Comparison of ENCODE assay signal across 9 cellular contexts in the genomic region with DNA sequence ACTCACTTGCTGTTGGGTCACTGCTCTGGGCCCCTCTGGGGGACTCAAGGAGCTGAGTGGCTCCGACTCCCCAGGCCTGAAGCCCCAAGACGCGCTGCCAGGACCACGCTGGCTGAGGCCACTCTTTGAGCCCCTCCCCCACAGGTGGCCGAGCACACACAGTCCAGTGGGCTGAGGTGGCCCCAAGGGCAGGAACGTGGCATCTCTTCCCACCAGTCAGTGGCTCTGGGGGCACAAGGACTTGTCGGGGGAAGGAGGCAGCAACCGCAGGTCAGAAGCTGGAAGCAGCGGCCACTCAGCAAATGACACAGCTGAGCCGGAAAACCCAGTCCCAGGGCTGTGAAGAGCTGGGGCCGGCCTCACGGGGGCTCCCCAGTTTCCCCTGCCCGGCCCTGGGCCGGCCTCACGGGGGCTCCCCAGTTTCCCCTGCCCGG. TPM values are rescaled to one million over a fixed set of nuclear protein-coding genes. Genes with fewer than 3 reads are reported as not detected.
DNase-seq lines count a peak whose midpoint lies in the region; ATAC-seq and TF ChIP-seq lines count a peak whose summit lies in the region.
"Had no signal": no experiment of that assay in that cellular context is flagged by ENCODE, and none has a peak within 500 bp of the region (broad histone marks: within the 10 kb centered on the region; RNA-seq: fewer than 3 reads in every experiment).

No MANE protein-coding gene starts in this region.

- peaks cover 20% of the 10 kb centered on the region for H3K36me3 Mint-ChIP-seq in Caco-2 (ENCODE audit: insufficient read depth, unreplicated experiment)

- H3K4me1 Mint-ChIP-seq in Caco-2 (ENCODE audit: low read depth, unreplicated experiment): no peaks in the 10 kb centered on the region

- 5 to 10% (median 7%) methylated on average over 8 to 16 of the region's 16 CpGs for WGBS in spleen, 5 donors

- TF ChIP-seq CTCF in Caco-2 (IDR thresholded peaks at IDR 0.05; ENCODE audit: insufficient read depth in 1 of 2, low read depth in 1 of 2, low read length in 1 of 2, severe bottlenecking in 1 of 2, unreplicated experiment in 1 of 2): no peak
- TF ChIP-seq CTCF in GM20000 (IDR thresholded peaks at IDR 0.05; ENCODE audit: extremely low read depth, missing control alignments): no peak
- no peak for TF ChIP-seq CTCF in spleen (IDR thresholded peaks at IDR 0.05 in 8 of 11, conservative IDR thresholded peaks at IDR 0.05 in 3 of 11)
- TF ChIP-seq CTCF in A673 (conservative IDR thresholded peaks at IDR 0.05; ENCODE audit: low read depth, low read length): no peak

- POLR2A ChIA-PET in Caco-2 (lab: Charles Lee): interaction anchor here (1.2 kb wide), 1 partner anchor 17 kb away, joined by 7 read pairs; no protein-coding TSS in a partner anchor
- POLR2A ChIA-PET in A673 (lab: Charles Lee; ENCODE audit: low non-redundant PET): no interaction called here

- H3K4me3 ChIP-seq in Caco-2 (ENCODE audit: low read depth, low read length) (peak overlapping the region; percentile 26), spleen (peak overlapping the region in 7 of 8 donors; percentile 22 to 67 (median 36)), A673 (ENCODE audit: low read depth, low read length, poor library complexity, severe bottlenecking) (no peak overlapping the region)

- BruUV-seq in Caco-2 (replicated peaks; lab: Mats Ljungman, UMichigan) (no TSS peak), A673 (replicated peaks; lab: Mats Ljungman, UMichigan) (no TSS peak)

- H3K27ac ChIP-seq in spleen (peak overlapping the region in 3 of 8 donors; percentile 32 to 50 (median 36)), A673 (ENCODE audit: low read depth, low read length, poor library complexity, severe bottlenecking) (no peak overlapping the region)
- H3K27ac ChIP-seq: adrenal gland had no signal

- H3K27ac Mint-ChIP-seq in Caco-2 (ENCODE audit: unreplicated experiment): peak overlapping the region; percentile 72

- H3K27me3 ChIP-seq in Caco-2 (replicated peaks; ENCODE audit: control insufficient read depth, insufficient read depth, low read length) (no peaks in the 10 kb centered on the region), spleen (replicated peaks in 1 of 7) (no peaks in the 10 kb centered on the region), A673 (replicated peaks; ENCODE audit: insufficient read depth, low read depth, low read length, poor library complexity) (no peaks in the 10 kb centered on the region)
- H3K27me3 ChIP-seq: adrenal gland had no signal

- TF ChIP-seq POLR2A in spleen (IDR thresholded peaks at IDR 0.05): no peak

- CTCF ChIA-PET in Caco-2 (lab: Charles Lee) (interaction anchor here (0.6 to 3.7 kb wide), 12 partner anchors 11 to 267 kb away, joined by 3 to 75 read pairs (median 4); a partner anchor contains a TSS), A673 (lab: Charles Lee) (interaction anchor here (1.5 to 2.2 kb wide), 2 partner anchors 17 to 229 kb away, joined by 10 to 15 read pairs; no protein-coding TSS in a partner anchor)

- H3K9me3 ChIP-seq in Caco-2 (no peaks in the 10 kb centered on the region), spleen (peaks cover 0 to 3% (median 0%) of the 10 kb centered on the region in 8 donors), A673 (ENCODE audit: low read depth, low read length, poor library complexity, severe bottlenecking) (no peaks in the 10 kb centered on the region)
- H3K9me3 ChIP-seq: adrenal gland had no signal

- peaks cover 6% of the 10 kb centered on the region for H3K4me1 ChIP-seq in Caco-2
- peaks cover 8 to 27% (median 16%) of the 10 kb centered on the region in 6 donors for H3K4me1 ChIP-seq in spleen
- H3K4me1 ChIP-seq in A673 (ENCODE audit: insufficient read depth, low read length, poor library complexity, severe bottlenecking): peaks cover 6% of the 10 kb centered on the region

- peak overlapping the region; percentile 70 for H3K4me3 Mint-ChIP-seq in Caco-2 (ENCODE audit: unreplicated experiment)

- intact Hi-C loops in Caco-2 (cut with micrococcal nuclease; ENCODE audit: unreplicated experiment): loop anchor here (5.0 kb wide), 1 partner anchor 230 kb away; no protein-coding TSS in a partner anchor
- intact Hi-C loops in Right ventricle myocardium superior (cut with DNase I): loop anchor here (10.0 kb wide), 1 partner anchor 233 kb away; a partner anchor contains a TSS
- intact Hi-C loops in spleen (cut with DNase I; ENCODE audit: low total_unique reads): no loop called here
- intact Hi-C loops in A673 (cut with micrococcal nuclease; ENCODE audit: unreplicated experiment): loop anchor here (10.0 kb wide), 1 partner anchor 263 kb away; no protein-coding TSS in a partner anchor

- H3K27me3 Mint-ChIP-seq in Caco-2 (ENCODE audit: insufficient read depth, unreplicated experiment): no peaks in the 10 kb centered on the region

- in situ Hi-C loops in ACHN (cut with HindIII; ENCODE audit: low pct_ligation_motif_present, low pct_unique_long_range_greater_than_20kb, low sequenced_read_pairs): no loop called here

- H3K36me3 ChIP-seq in Caco-2 (ENCODE audit: control insufficient read depth, insufficient read depth, low read length): no peaks in the 10 kb centered on the region
- H3K36me3 ChIP-seq in spleen: no peaks in the 10 kb centered on the region
- H3K36me3 ChIP-seq in A673 (ENCODE audit: insufficient read depth, low read length, poor library complexity, severe bottlenecking): no peaks in the 10 kb centered on the region
- H3K36me3 ChIP-seq: adrenal gland had no signal

- ATAC-seq in Right ventricle myocardium superior (ENCODE audit: poor library complexity): peak; percentile 44
- ATAC-seq in HG03196 (IDR thresholded peaks at IDR 0.05; ENCODE audit: unreplicated experiment): no peak

- H3K9me3 Mint-ChIP-seq in Caco-2 (ENCODE audit: unreplicated experiment): no peaks in the 10 kb centered on the region

- DNase-seq in Caco-2: peak in 1 of 2 experiments; percentile 44
- DNase-seq in GM20000 (ENCODE audit: low spot score): peak; percentile 75
- DNase-seq in RPMI8226: peak; percentile 37
- DNase-seq in Right ventricle myocardium superior: no peak
- DNase-seq in spleen: peak; percentile 78
- DNase-seq in A673 (ENCODE audit: low spot score): no peak
- no peak for DNase-seq in ACHN

RNA-seq across cellular contexts. Expression of a gene that starts 24.1 kb away (rescaled TPM):
- not detected in 2 replicates for total RNA-seq in Caco-2 (2022)
- not detected for total RNA-seq in Right ventricle myocardium superior
- not detected for total RNA-seq in spleen
- polyA plus RNA-seq in spleen: not detected
- not detected in 2 replicates for total RNA-seq in A673 (2021)
- total RNA-seq: adrenal gland had no signal
- polyA plus RNA-seq: adrenal gland had no signal

RNA-seq across cellular contexts. Expression of a gene that starts 48.7 kb away (rescaled TPM):
- total RNA-seq in Caco-2 (2022) (26.0 and 28.0 TPM in 2 replicates), Right ventricle myocardium superior (14.8 TPM), spleen (10 to 100 TPM; 28.2 to 51.4 (median 33.2) TPM), A673 (2021) (19.7 and 21.8 TPM in 2 replicates)
- polyA plus RNA-seq in spleen: 10 to 100 TPM in 2 of 3 donors, 1 to 10 TPM in 1; 7.7 to 14.4 (median 11.7) TPM

Comparison
In these comparisons a context has a peak if more than half of its experiments do, and no peak if none do; other contexts are left out.
1. DNase-seq: peak in GM20000 (single experiment), RPMI8226 (single experiment) and spleen (single experiment); none in Right ventricle myocardium superior (single experiment), A673 (single experiment) and ACHN (single experiment).